In the genomic region with DNA sequence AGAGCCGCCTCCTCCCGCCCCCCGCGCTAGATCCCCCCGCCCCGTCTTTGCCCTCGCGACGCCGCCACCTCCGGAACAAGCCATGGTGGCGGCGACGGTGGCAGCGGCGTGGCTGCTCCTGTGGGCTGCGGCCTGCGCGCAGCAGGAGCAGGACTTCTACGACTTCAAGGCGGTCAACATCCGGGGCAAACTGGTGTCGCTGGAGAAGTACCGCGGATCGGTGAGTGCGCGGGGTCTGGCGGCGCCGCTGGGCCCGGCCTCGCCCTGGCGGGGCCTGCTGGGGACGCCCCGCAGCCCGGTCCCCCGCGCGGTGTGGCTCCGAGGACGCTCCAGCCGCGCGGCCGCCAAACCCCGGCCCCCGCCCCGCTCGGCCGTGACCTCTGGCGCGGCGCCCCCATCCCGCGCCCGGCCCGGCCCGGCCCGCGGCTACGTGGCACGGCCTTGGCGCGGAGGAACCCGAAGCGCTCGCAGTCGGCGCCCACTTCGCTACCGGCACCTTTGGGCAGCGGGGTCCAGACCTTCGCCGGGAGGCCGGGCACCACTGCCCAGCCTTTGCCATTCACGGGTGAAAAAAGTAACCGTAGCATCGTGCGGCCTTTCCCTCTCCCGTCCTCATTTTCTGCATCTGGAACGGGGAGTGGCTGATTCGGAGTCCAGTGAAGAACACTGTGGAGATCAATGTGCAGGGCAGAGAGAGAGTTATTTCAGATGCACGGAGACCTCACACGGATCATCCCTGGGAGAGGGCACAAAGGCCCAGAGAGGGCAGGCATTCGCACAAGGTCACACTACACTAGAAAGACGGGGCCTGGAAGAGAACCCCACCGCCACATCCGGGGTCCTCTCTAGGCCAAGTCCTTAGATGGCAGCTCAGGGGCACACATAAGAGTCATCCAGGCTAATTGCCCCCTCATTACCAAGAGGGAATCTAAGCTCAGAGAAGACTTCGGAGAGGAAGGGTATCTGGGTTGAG, we compare ENCODE assay signal across 8 cellular contexts. TPM values are rescaled to one million over a fixed set of nuclear protein-coding genes. Genes with fewer than 3 reads are reported as not detected.
DNase-seq lines count a peak whose midpoint lies in the region; ATAC-seq and TF ChIP-seq lines count a peak whose summit lies in the region.

A gene (plus strand): TSS at position 44 of the 973 bp plus-strand sequence. CDS start 39 bp downstream, at position 83.

- peak within 1 kb of the TSS; percentile 98 for H3K27ac Mint-ChIP-seq in activated T-helper 17 cell treated with anti-CD3 and anti-CD28 coated beads, Interleukin-2, amount 50 U/mL, for 72 hours
- no peak within 1 kb of the TSS for H3K27ac Mint-ChIP-seq in nephron progenitor cell

- peak; percentile 75 for ATAC-seq in activated T-helper 17 cell treated with anti-CD3 and anti-CD28 coated beads, Interleukin-2, amount 50 U/mL, for 72 hours (replicated peaks)
- ATAC-seq in HG02623 (IDR thresholded peaks at IDR 0.05; ENCODE audit: unreplicated experiment), result no peak
- ATAC-seq in GM18498 (IDR thresholded peaks at IDR 0.05; ENCODE audit: unreplicated experiment), result no peak

- H3K9me3 Mint-ChIP-seq in activated T-helper 17 cell treated with anti-CD3 and anti-CD28 coated beads, Interleukin-2, amount 50 U/mL, for 72 hours, result no peaks in the 10 kb centered on the region
- no peaks in the 10 kb centered on the region for H3K9me3 Mint-ChIP-seq in nephron progenitor cell

- peak within 1 kb of the TSS; percentile 92 for H3K4me3 Mint-ChIP-seq in activated T-helper 17 cell treated with anti-CD3 and anti-CD28 coated beads, Interleukin-2, amount 50 U/mL, for 72 hours
- H3K4me3 Mint-ChIP-seq in nephron progenitor cell, result peak within 1 kb of the TSS; percentile 81

- peaks cover 16% of the 10 kb centered on the region for H3K4me1 Mint-ChIP-seq in activated T-helper 17 cell treated with anti-CD3 and anti-CD28 coated beads, Interleukin-2, amount 50 U/mL, for 72 hours
- peaks cover 31% of the 10 kb centered on the region for H3K4me1 Mint-ChIP-seq in nephron progenitor cell

- TF ChIP-seq CTCF in GM12864 (IDR thresholded peaks at IDR 0.05; ENCODE audit: low read depth, low read length, missing control alignments) (no peak), fibroblast of the aortic adventitia (IDR thresholded peaks at IDR 0.05; ENCODE audit: insufficient read depth, low read length) (no peak), nephron progenitor cell (IDR thresholded peaks at IDR 0.05) (no peak)

- H3K4me3 ChIP-seq in GM12864 (ENCODE audit: low read depth, low read length) (peak within 1 kb of the TSS; percentile 50), fibroblast of the aortic adventitia (ENCODE audit: low read depth, low read length) (peak within 1 kb of the TSS; percentile 61)

- H3K27me3 Mint-ChIP-seq in activated T-helper 17 cell treated with anti-CD3 and anti-CD28 coated beads, Interleukin-2, amount 50 U/mL, for 72 hours, result no peaks in the 10 kb centered on the region
- H3K27me3 Mint-ChIP-seq in nephron progenitor cell (ENCODE audit: low read depth, poor library complexity), result peaks cover 28% of the 10 kb centered on the region

- no peak for DNase-seq in GM12864 (ENCODE audit: low read depth)
- peak; percentile 65 for DNase-seq in NCI-H69 (lab: John Stamatoyannopoulos, UW)
- DNase-seq in fibroblast of the aortic adventitia (ENCODE audit: low read depth), result peak; percentile 55
- peak; percentile 68 for DNase-seq in nephron progenitor cell
- peak; percentile 57 for DNase-seq in stimulated activated naive CD4-positive, alpha-beta T cell treated with Interleukin-2 at 50 U/mL for 16 hours (lab: John Stamatoyannopoulos, UW)

- peaks cover 16% of the 10 kb centered on the region for H3K36me3 Mint-ChIP-seq in activated T-helper 17 cell treated with anti-CD3 and anti-CD28 coated beads, Interleukin-2, amount 50 U/mL, for 72 hours (ENCODE audit: low read depth)
- peaks cover 20% of the 10 kb centered on the region for H3K36me3 Mint-ChIP-seq in nephron progenitor cell (ENCODE audit: low read depth)

RNA-seq across cellular contexts. Expression of the gene that starts here (rescaled TPM):
- 10 to 100 TPM; 14.0 to 20.5 TPM for total RNA-seq in activated T-helper 17 cell treated with anti-CD3 and anti-CD28 coated beads, Interleukin-2, amount 50 U/mL, for 72 hours
- 10.8 and 31.0 TPM in 2 replicates for total RNA-seq in fibroblast of the aortic adventitia (ENCODE audit: low replicate concordance)
